In the genomic region with DNA sequence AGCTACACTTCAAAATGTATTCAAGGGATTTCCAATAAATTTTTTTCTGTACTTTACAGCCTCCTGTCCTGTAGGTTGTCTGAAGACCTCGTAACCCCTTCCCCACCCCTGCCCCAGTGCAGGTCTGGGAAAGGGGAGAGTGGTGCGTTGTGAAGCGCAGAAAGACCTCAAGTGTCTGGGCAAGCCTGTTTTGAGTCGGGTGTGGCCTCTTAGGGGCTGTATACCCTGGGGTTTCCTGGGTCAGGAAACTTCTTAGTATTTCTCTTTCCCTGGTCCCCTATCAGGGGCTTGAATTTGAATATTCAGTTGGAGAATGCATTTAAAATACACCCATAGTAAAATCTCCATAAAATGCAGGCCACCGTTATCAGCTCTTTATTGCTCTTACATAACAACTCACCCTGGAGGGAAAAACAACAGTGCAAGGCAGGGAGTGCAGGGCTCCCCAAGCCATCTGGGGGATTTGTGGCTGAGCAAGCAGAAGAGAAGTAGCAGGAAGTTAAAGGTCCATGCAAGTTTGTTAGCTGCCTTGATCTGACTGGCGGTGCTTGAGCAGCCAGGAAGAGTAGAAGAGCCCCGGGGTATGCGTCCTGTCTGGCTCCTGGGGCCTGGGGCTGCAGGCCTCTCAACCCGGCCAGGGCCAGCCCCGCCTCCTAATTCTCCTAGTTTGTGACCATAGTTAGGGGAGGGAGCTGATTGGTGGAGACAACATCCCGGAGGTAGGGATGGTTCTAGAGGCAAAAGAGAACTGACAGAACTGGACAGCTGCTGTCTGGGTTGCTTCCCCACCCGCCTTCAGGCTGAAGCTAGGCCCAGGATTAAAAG, we compare ENCODE assay signal across 8 cellular contexts. TPM values are rescaled to one million over a fixed set of nuclear protein-coding genes. Genes with fewer than 3 reads are reported as not detected.
DNase-seq lines count a peak whose midpoint lies in the region; ATAC-seq, FAIRE-seq and TF ChIP-seq lines count a peak whose summit lies in the region.

No MANE protein-coding gene starts in this region.

- peak; percentile 33 for DNase-seq in AG08395 (ENCODE audit: low spot score)
- DNase-seq in NOMO-1 (lab: John Stamatoyannopoulos, UW; ENCODE audit: unreplicated experiment in 2 of 2): peak; percentile 60 to 70
- no peak for DNase-seq in caudate nucleus (lab: John Stamatoyannopoulos, UW)
- no peak for DNase-seq in memory B cell (ENCODE audit: low spot score in 2 of 2)
- DNase-seq in uterus: no peak
- DNase-seq in GM20000 (ENCODE audit: low spot score): no peak
- no peak for DNase-seq in RCC 7860 (ENCODE audit: low spot score)

- FAIRE-seq in RCC 7860 (lab: Jason Lieb, UNC): no peak

- peaks cover 22% of the 10 kb centered on the region for H3K4me1 Mint-ChIP-seq in memory B cell

- H3K27ac ChIP-seq in caudate nucleus (ENCODE audit: low read depth, low read length) (peak overlapping the region; percentile 95), uterus (peak overlapping the region; percentile 78 to 82)

- H3K9me3 ChIP-seq in uterus: no peaks in the 10 kb centered on the region

- intact Hi-C loops in uterus (cut with DNase I; ENCODE audit: low total_unique reads): no loop called here

- H3K36me3 ChIP-seq in uterus: no peaks in the 10 kb centered on the region

- no peak overlapping the region for H3K4me3 Mint-ChIP-seq in memory B cell

- no peaks in the 10 kb centered on the region for H3K27me3 Mint-ChIP-seq in memory B cell

- no peak for TF ChIP-seq CTCF in uterus (IDR thresholded peaks at IDR 0.05)
- TF ChIP-seq CTCF in GM20000 (IDR thresholded peaks at IDR 0.05; ENCODE audit: extremely low read depth, missing control alignments): no peak

- H3K9me3 Mint-ChIP-seq in memory B cell: no peaks in the 10 kb centered on the region

- H3K4me3 ChIP-seq in uterus: no peak overlapping the region

- peaks cover 5 to 13% of the 10 kb centered on the region in 2 donors for H3K4me1 ChIP-seq in uterus

- peaks cover 34% of the 10 kb centered on the region for H3K36me3 Mint-ChIP-seq in memory B cell

- peak overlapping the region; percentile 77 for H3K27ac Mint-ChIP-seq in memory B cell

- no peak for TF ChIP-seq POLR2A in uterus (IDR thresholded peaks at IDR 0.05)

- H3K27me3 ChIP-seq in uterus: no peaks in the 10 kb centered on the region

- ATAC-seq in memory B cell (ENCODE audit: low read depth) (peak; percentile 47), GM19328 (IDR thresholded peaks at IDR 0.05; ENCODE audit: unreplicated experiment) (no peak)

RNA-seq across cellular contexts. Expression of a gene that starts 25.7 kb away (rescaled TPM):
- 100 to 1,000 TPM in 1 of 4 donors, 10 to 100 TPM in 3; 27.9 to 114 (median 37.3) TPM for total RNA-seq in uterus

RNA-seq across cellular contexts. Expression of a gene that starts 26.2 kb away (rescaled TPM):
- total RNA-seq in uterus: 10 to 100 TPM in 1 of 4 donors, 1 to 10 TPM in 2, under 1 TPM in 1; 0.88 to 10.5 (median 8.0) TPM

RNA-seq across cellular contexts. Expression of a gene that starts 44.3 kb away (rescaled TPM):
- under 1 TPM in 1 of 4 donors, not detected in 3; 0.27 TPM for total RNA-seq in uterus

RNA-seq across cellular contexts. Expression of a gene that starts 57.3 kb away (rescaled TPM):
- total RNA-seq in uterus: 100 to 1,000 TPM in 1 of 4 donors, 10 to 100 TPM in 3; 51.8 to 102 (median 68.3) TPM

RNA-seq across cellular contexts. Expression of a gene that starts 57.6 kb away (rescaled TPM):
- 1 to 10 TPM in 3 of 4 donors, under 1 TPM in 1; 0.77 to 5.0 (median 2.8) TPM for total RNA-seq in uterus

Comparison
In these comparisons a context has a peak if more than half of its experiments do, and no peak if none do; other contexts are left out.
1. DNase-seq: peak in AG08395 (single experiment) and NOMO-1 (2 of 2); none in caudate nucleus (0 of 61), memory B cell (0 of 2), uterus (0 of 2), GM20000 (single experiment) and RCC 7860 (single experiment).